Comparison of ENCODE assay signal across 12 cellular contexts in genomic region chr11:47640506-47640905, GRCh38. TPM values are rescaled to one million over a fixed set of nuclear protein-coding genes. Genes with fewer than 3 reads are reported as not detected.
DNase-seq lines count a peak whose midpoint lies in the region; ATAC-seq and TF ChIP-seq lines count a peak whose summit lies in the region.
"Not testable (repeated sequence)": the region's sequence is repeated elsewhere in the genome, so short reads cannot be mapped to it uniquely, and the experiment has no call there.
"Had no signal": no experiment of that assay in that cellular context is flagged by ENCODE, and none has a peak within 500 bp of the region (broad histone marks: within the 10 kb centered on the region; RNA-seq: fewer than 3 reads in every experiment).

No MANE protein-coding gene starts in this region.

- TF ChIP-seq POLR2A in IMR-90 (IDR thresholded peaks at IDR 0.05; ENCODE audit: low read depth, low read length): not testable (repeated sequence)

- ATAC-seq in CD4-positive, CD25-positive, alpha-beta regulatory T cell (ENCODE audit: low read depth in 2 of 2); IMR-90 (ENCODE audit: low read depth); central memory CD8-positive, alpha-beta T cell (replicated peaks; ENCODE audit: extremely low read depth, poor library complexity, severe bottlenecking): not testable (repeated sequence)

- H3K9me3 Mint-ChIP-seq in CD4-positive, CD25-positive, alpha-beta regulatory T cell; T-helper 1 cell treated with Interleukin-12 subunit alpha and Interleukin-12 subunit beta and Interleukin-4 antibody, amounts not matched to agents 30 μg/mL and 1 μg/mL, for 36 hours; central memory CD8-positive, alpha-beta T cell; immature natural killer cell; neural crest cell: not testable (repeated sequence)

- not testable (repeated sequence) for H4K91ac ChIP-seq in IMR-90 (ENCODE audit: insufficient read depth, low read depth, low read length)

- not testable (repeated sequence) for H3K4ac ChIP-seq in IMR-90 (ENCODE audit: low read depth, low read length)

- not testable (repeated sequence) for H2AK5ac ChIP-seq in IMR-90 (ENCODE audit: low read depth, low read length)

- intact Hi-C loops in IMR-90 (cut with micrococcal nuclease): loop anchor here (5.0 kb wide), 1 partner anchor 212 kb away; no protein-coding TSS in a partner anchor

- not testable (repeated sequence) for TF ChIP-seq RAD21 in IMR-90 (IDR thresholded peaks at IDR 0.05; ENCODE audit: low read length)

- not testable (repeated sequence) for H3K27me3 ChIP-seq in CD4-positive, CD25-positive, alpha-beta regulatory T cell (ENCODE audit: control insufficient read depth, insufficient read depth, low read length); IMR-90 (ENCODE audit: control insufficient read depth, insufficient read depth, low read length); subcutaneous abdominal adipose tissue (ENCODE audit: control insufficient read depth in 5 of 5, insufficient read depth in 4 of 5, low read length in 5 of 5)

- not testable (repeated sequence) for H2BK15ac ChIP-seq in IMR-90 (ENCODE audit: low read depth, low read length)

- H2BK120ac ChIP-seq in IMR-90 (ENCODE audit: low read depth, low read length): not testable (repeated sequence)

- H3K4me3 Mint-ChIP-seq in CD4-positive, CD25-positive, alpha-beta regulatory T cell: peak overlapping the region; percentile 7 to 99 (median 57)
- peak overlapping the region; percentile 94 for H3K4me3 Mint-ChIP-seq in T-helper 1 cell treated with Interleukin-12 subunit alpha and Interleukin-12 subunit beta and Interleukin-4 antibody, amounts not matched to agents 30 μg/mL and 1 μg/mL, for 36 hours
- H3K4me3 Mint-ChIP-seq in central memory CD8-positive, alpha-beta T cell: peak overlapping the region; percentile 89
- H3K4me3 Mint-ChIP-seq in immature natural killer cell: peak overlapping the region in 4 of 5 donors; percentile 30 to 94 (median 78)
- H3K4me3 Mint-ChIP-seq in neural crest cell: peak overlapping the region; percentile 92

- not testable (repeated sequence) for H3K18ac ChIP-seq in IMR-90 (ENCODE audit: low read depth, low read length)

- H4K8ac ChIP-seq in IMR-90 (ENCODE audit: low read depth in 2 of 2, low read length in 2 of 2): not testable (repeated sequence)

- dilution Hi-C loops in IMR-90 (cut with HindIII; ENCODE audit: low sequenced_read_pairs, unreplicated experiment): not testable (repeated sequence)

- not testable (repeated sequence) for H3K14ac ChIP-seq in IMR-90 (replicated peaks; ENCODE audit: low read depth, low read length)

- in situ Hi-C loops in IMR-90 (cut with MboI; ENCODE audit: low sequenced_read_pairs): loop anchor here (5.0 kb wide), 1 partner anchor 72 kb away; no protein-coding TSS in a partner anchor

- peaks cover 11 to 36% (median 23%) of the 10 kb centered on the region in 4 donors for H3K4me1 Mint-ChIP-seq in CD4-positive, CD25-positive, alpha-beta regulatory T cell
- peaks cover 16% of the 10 kb centered on the region for H3K4me1 Mint-ChIP-seq in T-helper 1 cell treated with Interleukin-12 subunit alpha and Interleukin-12 subunit beta and Interleukin-4 antibody, amounts not matched to agents 30 μg/mL and 1 μg/mL, for 36 hours (ENCODE audit: low read depth)
- not testable (repeated sequence) for H3K4me1 Mint-ChIP-seq in central memory CD8-positive, alpha-beta T cell
- H3K4me1 Mint-ChIP-seq in immature natural killer cell: peaks cover 22 to 33% of the 10 kb centered on the region in 2 donors
- peaks cover 35% of the 10 kb centered on the region for H3K4me1 Mint-ChIP-seq in neural crest cell

- H3K79me1 ChIP-seq in IMR-90 (ENCODE audit: low read depth in 1 of 2, low read length in 2 of 2): peaks cover 14 to 35% of the 10 kb centered on the region in 2 experiments; a peak in 2 of 4 replicates

- H4K5ac ChIP-seq in IMR-90 (ENCODE audit: low read depth, low read length): not testable (repeated sequence)

- H3K4me3 ChIP-seq in CD4-positive, CD25-positive, alpha-beta regulatory T cell (ENCODE audit: low read depth, low read length); IMR-90 (ENCODE audit: insufficient read depth, low read depth, low read length): not testable (repeated sequence)
- H3K4me3 ChIP-seq in subcutaneous abdominal adipose tissue (ENCODE audit: low read depth in 1 of 5, low read length in 5 of 5): peak overlapping the region in 3 of 5 donors; percentile 69 to 92 (median 88)

- BruUV-seq in IMR-90 (replicated peaks; lab: Mats Ljungman, UMichigan): not testable (repeated sequence)

- peaks cover 16% of the 10 kb centered on the region for H3K36me3 Mint-ChIP-seq in CD4-positive, CD25-positive, alpha-beta regulatory T cell
- H3K36me3 Mint-ChIP-seq in T-helper 1 cell treated with Interleukin-12 subunit alpha and Interleukin-12 subunit beta and Interleukin-4 antibody, amounts not matched to agents 30 μg/mL and 1 μg/mL, for 36 hours (ENCODE audit: low read depth): peaks cover 19% of the 10 kb centered on the region
- peaks cover 27% of the 10 kb centered on the region for H3K36me3 Mint-ChIP-seq in central memory CD8-positive, alpha-beta T cell (ENCODE audit: insufficient read depth)
- H3K36me3 Mint-ChIP-seq in immature natural killer cell: peaks cover 12% of the 10 kb centered on the region in 3 donors
- H3K36me3 Mint-ChIP-seq in neural crest cell (ENCODE audit: low read depth): not testable (repeated sequence)

- not testable (repeated sequence) for H2AK9ac ChIP-seq in IMR-90 (replicated peaks; ENCODE audit: low read depth, low read length, poor library complexity)

- H3K4me2 ChIP-seq in IMR-90 (ENCODE audit: low read depth, low read length): not testable (repeated sequence)

- POLR2A ChIA-PET in IMR-90 (lab: Charles Lee; ENCODE audit: unreplicated experiment): not testable (repeated sequence)

- H3K4me1 ChIP-seq in CD4-positive, CD25-positive, alpha-beta regulatory T cell (ENCODE audit: control insufficient read depth, insufficient read depth, low read length, poor library complexity, severe bottlenecking): peaks cover 17% of the 10 kb centered on the region
- not testable (repeated sequence) for H3K4me1 ChIP-seq in IMR-90 (ENCODE audit: control insufficient read depth, insufficient read depth, low read length)
- peaks cover 6 to 37% (median 28%) of the 10 kb centered on the region in 5 donors for H3K4me1 ChIP-seq in subcutaneous abdominal adipose tissue (ENCODE audit: control insufficient read depth in 5 of 5, insufficient read depth in 5 of 5, low read length in 5 of 5)

- H3K27ac ChIP-seq in CD4-positive, CD25-positive, alpha-beta regulatory T cell (ENCODE audit: insufficient read depth, low read length, poor library complexity, severe bottlenecking); IMR-90 (ENCODE audit: insufficient read depth, low read length): not testable (repeated sequence)
- H3K27ac ChIP-seq in subcutaneous abdominal adipose tissue (ENCODE audit: low read depth, low read length): peak overlapping the region; percentile 95

- CTCF ChIA-PET in IMR-90 (lab: Yijun Ruan, JAX): not testable (repeated sequence)

- TF ChIP-seq CTCF in IMR-90 (conservative IDR thresholded peaks at IDR 0.05; ENCODE audit: low read depth, low read length); neural crest cell (conservative IDR thresholded peaks at IDR 0.05): not testable (repeated sequence)

- not testable (repeated sequence) for H4K20me1 ChIP-seq in IMR-90 (ENCODE audit: insufficient read depth, low read length)

- not testable (repeated sequence) for H3K9ac ChIP-seq in IMR-90 (ENCODE audit: low read depth, low read length)
- H3K9ac ChIP-seq in subcutaneous abdominal adipose tissue (ENCODE audit: low read length in 5 of 5): peak overlapping the region in 2 of 5 donors; percentile 91 to 95

- not testable (repeated sequence) for H2AFZ ChIP-seq in IMR-90 (replicated peaks; ENCODE audit: low read length, poor library complexity)

- H3K27me3 Mint-ChIP-seq in CD4-positive, CD25-positive, alpha-beta regulatory T cell; T-helper 1 cell treated with Interleukin-12 subunit alpha and Interleukin-12 subunit beta and Interleukin-4 antibody, amounts not matched to agents 30 μg/mL and 1 μg/mL, for 36 hours (ENCODE audit: low read depth); central memory CD8-positive, alpha-beta T cell; immature natural killer cell (ENCODE audit: low read depth in 3 of 3); neural crest cell (ENCODE audit: low read depth): not testable (repeated sequence)

- H2BK20ac ChIP-seq in IMR-90 (ENCODE audit: low read depth, low read length): not testable (repeated sequence)

- H3K9me3 ChIP-seq in CD4-positive, CD25-positive, alpha-beta regulatory T cell (ENCODE audit: control insufficient read depth in 2 of 2, low read length in 2 of 2); IMR-90 (ENCODE audit: control insufficient read depth, insufficient read depth, low read length); subcutaneous abdominal adipose tissue (ENCODE audit: control insufficient read depth in 5 of 5, low read length in 5 of 5): not testable (repeated sequence)

- not testable (repeated sequence) for H3K23ac ChIP-seq in IMR-90 (ENCODE audit: low read depth, low read length)

- not testable (repeated sequence) for H3K9me1 ChIP-seq in IMR-90 (ENCODE audit: insufficient read depth, low read length)

- WGBS in IMR-90 (ENCODE audit: extremely low coverage in 2 of 2, insufficient read length in 1 of 2), 2 experiments: no CpG with 5 or more reads among the region's 6 CpGs

- H3K36me3 ChIP-seq in CD4-positive, CD25-positive, alpha-beta regulatory T cell (ENCODE audit: control insufficient read depth, insufficient read depth, low read length): peaks cover 18% of the 10 kb centered on the region
- not testable (repeated sequence) for H3K36me3 ChIP-seq in IMR-90 (ENCODE audit: control insufficient read depth, insufficient read depth, low read length)
- H3K36me3 ChIP-seq in subcutaneous abdominal adipose tissue (ENCODE audit: control insufficient read depth in 5 of 5, insufficient read depth in 5 of 5, low read length in 5 of 5): peaks cover 6 to 23% (median 11%) of the 10 kb centered on the region in 5 donors

- H2BK5ac ChIP-seq in IMR-90 (ENCODE audit: low read depth, low read length, poor library complexity, severe bottlenecking): not testable (repeated sequence)

- not testable (repeated sequence) for DNase-seq in CD4-positive, CD25-positive, alpha-beta regulatory T cell; IMR-90; central memory CD8-positive, alpha-beta T cell (ENCODE audit: low spot score in 2 of 2); immature natural killer cell; neural crest cell (ENCODE audit: low read depth, low spot score)
- DNase-seq in activated effector memory CD4-positive, alpha-beta T cell treated with anti-CD3 and anti-CD28 coated beads, Interleukin-2, amount 50 U/mL, for 16 hours: peak; percentile 5

- not testable (repeated sequence) for H3K56ac ChIP-seq in IMR-90 (ENCODE audit: extremely low read depth, insufficient read depth, low read length)

- H3K27ac Mint-ChIP-seq in CD4-positive, CD25-positive, alpha-beta regulatory T cell; T-helper 1 cell treated with Interleukin-12 subunit alpha and Interleukin-12 subunit beta and Interleukin-4 antibody, amounts not matched to agents 30 μg/mL and 1 μg/mL, for 36 hours; central memory CD8-positive, alpha-beta T cell (ENCODE audit: low read depth); immature natural killer cell; neural crest cell (ENCODE audit: unreplicated experiment): not testable (repeated sequence)

RNA-seq across cellular contexts. Expression of gene MTCH2, which starts 1.9 kb away (rescaled TPM):
- 21.5 TPM for total RNA-seq in CD4-positive, CD25-positive, alpha-beta regulatory T cell
- polyA plus RNA-seq in CD4-positive, CD25-positive, alpha-beta regulatory T cell: 10 to 100 TPM; 50.2 to 95.9 (median 65.8) TPM
- total RNA-seq in IMR-90 (2012; rRNA removed) (163 and 207 TPM in 2 replicates), neural crest cell (157 and 160 TPM in 2 replicates)
- polyA plus RNA-seq in IMR-90 (2012; rRNA removed) (103 and 115 TPM in 2 replicates), immature natural killer cell (10 to 100 TPM; 66.9 to 86.2 (median 73.8) TPM)
- 47.0 and 110 TPM in 2 replicates for polyA plus RNA-seq in IMR-90 (2012; cell fraction: cytosol; rRNA removed)
- 21.1 and 39.2 TPM in 2 replicates for polyA plus RNA-seq in IMR-90 (2012; cell fraction: nucleus; rRNA removed; ENCODE audit: low replicate concordance)

RNA-seq across cellular contexts. Expression of gene C1QTNF4, which starts 46.3 kb away (rescaled TPM):
- total RNA-seq in CD4-positive, CD25-positive, alpha-beta regulatory T cell: 1.3 TPM
- polyA plus RNA-seq in CD4-positive, CD25-positive, alpha-beta regulatory T cell: under 1 TPM in 1 of 4 donors, not detected in 3; 0.16 TPM
- under 0.01 TPM in 1 of 2 replicates, not detected in the other for total RNA-seq in IMR-90 (2012; rRNA removed)
- polyA plus RNA-seq in IMR-90 (2012; rRNA removed): 0.12 and 0.16 TPM in 2 replicates
- polyA plus RNA-seq in IMR-90 (2012; cell fraction: cytosol; rRNA removed): 0.03 and 0.45 TPM in 2 replicates
- polyA plus RNA-seq in IMR-90 (2012; cell fraction: nucleus; rRNA removed; ENCODE audit: low replicate concordance): 0.31 and 0.89 TPM in 2 replicates
- polyA plus RNA-seq in immature natural killer cell: under 1 TPM in 1 of 3 donors, not detected in 2; 0.24 TPM
- 18.9 and 21.4 TPM in 2 replicates for total RNA-seq in neural crest cell
- total RNA-seq: LHCN-M2, NCI-H460 had no signal

RNA-seq across cellular contexts. Expression of gene FAM180B, which starts 54.0 kb away (rescaled TPM):
- total RNA-seq in CD4-positive, CD25-positive, alpha-beta regulatory T cell: 0.27 TPM
- polyA plus RNA-seq in CD4-positive, CD25-positive, alpha-beta regulatory T cell: not detected
- not detected in 2 replicates for total RNA-seq in IMR-90 (2012; rRNA removed)
- not detected in 2 replicates for polyA plus RNA-seq in IMR-90 (2012; rRNA removed)
- 0.02 TPM in 1 of 2 replicates, not detected in the other for polyA plus RNA-seq in IMR-90 (2012; cell fraction: cytosol; rRNA removed)
- polyA plus RNA-seq in IMR-90 (2012; cell fraction: nucleus; rRNA removed; ENCODE audit: low replicate concordance): 0.14 and 0.29 TPM in 2 replicates
- polyA plus RNA-seq in immature natural killer cell: not detected
- 0.35 and 0.50 TPM in 2 replicates for total RNA-seq in neural crest cell
- total RNA-seq: endothelial cell of umbilical vein, frontal cortex, LHCN-M2, NCI-H460 had no signal
- polyA plus RNA-seq: endothelial cell of umbilical vein had no signal
